Comparison of ENCODE assay signal across 1 cellular context in the genomic region with DNA sequence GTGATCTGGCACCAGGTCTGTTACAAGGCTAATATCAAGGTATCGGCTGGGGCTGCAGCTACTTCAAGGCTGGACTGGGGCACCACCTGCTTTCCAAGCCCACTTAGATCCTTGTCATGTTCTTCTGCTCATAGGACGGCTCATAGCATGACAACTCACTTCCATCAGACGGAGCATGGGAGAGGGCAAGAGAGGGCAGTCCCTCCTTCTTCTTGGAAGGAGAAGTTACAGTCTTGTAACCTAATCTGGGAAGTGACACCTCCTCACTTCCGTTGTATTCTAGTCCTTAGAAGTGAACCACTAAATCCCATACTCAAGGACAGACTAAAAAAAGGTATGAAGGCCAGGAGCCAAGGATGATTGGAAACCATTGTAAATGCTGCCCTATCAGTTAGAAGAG.
TF ChIP-seq lines count a peak whose summit lies in the region.

No MANE protein-coding gene starts in this region.

TF ChIP-seq in HepG2, 621 proteins besides CTCF, POLR2A, EP300 and RAD21 (continued from another document):
- no peak for TF ChIP-seq PREB (CRISPR knock-in tag; IDR thresholded peaks at IDR 0.05)
TF ChIP-seq in HepG2: peak in this region for 0.
